In the genomic region with DNA sequence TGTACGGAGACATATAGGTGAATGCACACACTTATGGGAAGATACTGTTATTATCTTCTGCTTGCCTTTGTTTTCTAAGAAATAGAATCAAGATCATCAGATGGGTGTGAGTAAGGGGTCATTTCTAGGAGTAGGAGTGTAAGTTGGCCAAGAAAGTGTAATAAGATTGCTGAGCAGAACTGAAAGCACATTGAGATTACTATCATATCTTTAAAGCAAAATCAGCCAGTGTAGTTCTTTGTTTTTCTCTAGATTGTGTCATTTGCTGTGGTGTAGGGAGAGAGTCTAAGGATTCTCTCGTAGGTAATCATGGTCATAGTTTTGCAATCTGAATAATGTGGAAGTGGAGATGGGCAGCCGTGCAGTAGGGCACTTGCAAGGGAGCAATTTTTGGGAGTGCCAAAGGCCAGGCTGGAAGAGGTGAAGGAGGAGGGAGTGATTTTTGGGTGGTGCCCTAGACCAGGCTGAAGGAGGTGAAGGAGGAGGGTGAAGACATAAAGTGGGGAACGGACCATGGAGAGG, we compare ENCODE assay signal across 15 cellular contexts.
DNase-seq lines count a peak whose midpoint lies in the region; ATAC-seq lines count a peak whose summit lies in the region.
"Had no signal": no experiment of that assay in that cellular context is flagged by ENCODE, and none has a peak within 500 bp of the region (broad histone marks: within the 10 kb centered on the region; RNA-seq: fewer than 3 reads in every experiment).

No MANE protein-coding gene starts in this region.

- H3K9me3 ChIP-seq in KOPT-K1 (ENCODE audit: insufficient read depth, low read length, poor library complexity, severe bottlenecking) = no peaks in the 10 kb centered on the region

- peaks cover 13% of the 10 kb centered on the region for H3K27me3 Mint-ChIP-seq in T-helper 2 cell treated with Interferon-gamma antibody and Interleukin-4, amounts not matched to agents 5 μg/mL and 100 μg/mL, for 36 hours (ENCODE audit: low read depth)
- peaks cover 21 to 27% of the 10 kb centered on the region in 2 donors for H3K27me3 Mint-ChIP-seq in natural killer cell treated with Interleukin-12 subunit alpha and Interleukin-12 subunit beta and Interleukin-15 and Interleukin-18, amount 100 ng/mL, for 72 hours

- peak overlapping the region; percentile 24 for H3K4me3 Mint-ChIP-seq in T-helper 2 cell treated with Interferon-gamma antibody and Interleukin-4, amounts not matched to agents 5 μg/mL and 100 μg/mL, for 36 hours
- no peak overlapping the region for H3K4me3 Mint-ChIP-seq in natural killer cell treated with Interleukin-12 subunit alpha and Interleukin-12 subunit beta and Interleukin-15 and Interleukin-18, amount 100 ng/mL, for 72 hours
- H3K4me3 Mint-ChIP-seq: CD8-positive, alpha-beta T cell; H9 had no signal

- peak; percentile 40 to 43 for ATAC-seq in natural killer cell treated with Interleukin-12 subunit alpha and Interleukin-12 subunit beta and Interleukin-15 and Interleukin-18, amount 100 ng/mL, for 72 hours
- ATAC-seq: CD8-positive, alpha-beta T cell had no signal

- no peaks in the 10 kb centered on the region for H3K36me3 ChIP-seq in KOPT-K1 (ENCODE audit: insufficient read depth, low read length)

- H3K27ac Mint-ChIP-seq in T-helper 2 cell treated with Interferon-gamma antibody and Interleukin-4, amounts not matched to agents 5 μg/mL and 100 μg/mL, for 36 hours = peak overlapping the region; percentile 26
- no peak overlapping the region for H3K27ac Mint-ChIP-seq in natural killer cell treated with Interleukin-12 subunit alpha and Interleukin-12 subunit beta and Interleukin-15 and Interleukin-18, amount 100 ng/mL, for 72 hours
- H3K27ac Mint-ChIP-seq: CD8-positive, alpha-beta T cell had no signal

- no peak for DNase-seq in T-helper 2 cell treated with Interferon-gamma antibody and Interleukin-4, amounts not matched to agents 5 μg/mL and 100 μg/mL, for 36 hours (ENCODE audit: low spot score)
- DNase-seq in natural killer cell treated with Interleukin-12 subunit alpha and Interleukin-12 subunit beta and Interleukin-15 and Interleukin-18, amount 100 ng/mL, for 72 hours (ENCODE audit: low spot score) = no peak
- DNase-seq in CD1c-positive myeloid dendritic cell (ENCODE audit: extremely low spot score) = no peak
- no peak for DNase-seq in activated naive CD4-positive, alpha-beta T cell (lab: John Stamatoyannopoulos, UW)
- DNase-seq in T1000 (lab: John Stamatoyannopoulos, UW) = no peak
- DNase-seq in NCI-H2081 treated with DMSO at 0.1 percent for 48 hours (lab: John Stamatoyannopoulos, UW) = no peak
- DNase-seq: ACHN; AML-193; Calu3; CD8-positive, alpha-beta T cell; DMS79 treated with DMSO at 0.1 percent for 48 hours; GF-D8; H9 had no signal

- H3K36me3 Mint-ChIP-seq in T-helper 2 cell treated with Interferon-gamma antibody and Interleukin-4, amounts not matched to agents 5 μg/mL and 100 μg/mL, for 36 hours (ENCODE audit: low read depth) = no peaks in the 10 kb centered on the region
- H3K36me3 Mint-ChIP-seq in natural killer cell treated with Interleukin-12 subunit alpha and Interleukin-12 subunit beta and Interleukin-15 and Interleukin-18, amount 100 ng/mL, for 72 hours = no peaks in the 10 kb centered on the region
- H3K36me3 Mint-ChIP-seq: CD8-positive, alpha-beta T cell had no signal

- H3K27ac ChIP-seq in KOPT-K1 (ENCODE audit: low read depth, low read length, poor library complexity, severe bottlenecking) = peak overlapping the region; percentile 51
- H3K27ac ChIP-seq: C4-2B had no signal

- peaks cover 11% of the 10 kb centered on the region for H3K4me1 Mint-ChIP-seq in T-helper 2 cell treated with Interferon-gamma antibody and Interleukin-4, amounts not matched to agents 5 μg/mL and 100 μg/mL, for 36 hours (ENCODE audit: low read depth)
- no peaks in the 10 kb centered on the region for H3K4me1 Mint-ChIP-seq in natural killer cell treated with Interleukin-12 subunit alpha and Interleukin-12 subunit beta and Interleukin-15 and Interleukin-18, amount 100 ng/mL, for 72 hours (ENCODE audit: low read depth in 2 of 2)

- no peaks in the 10 kb centered on the region for H3K9me3 Mint-ChIP-seq in T-helper 2 cell treated with Interferon-gamma antibody and Interleukin-4, amounts not matched to agents 5 μg/mL and 100 μg/mL, for 36 hours
- H3K9me3 Mint-ChIP-seq in natural killer cell treated with Interleukin-12 subunit alpha and Interleukin-12 subunit beta and Interleukin-15 and Interleukin-18, amount 100 ng/mL, for 72 hours = no peaks in the 10 kb centered on the region
- H3K9me3 Mint-ChIP-seq: CD8-positive, alpha-beta T cell; H9 had no signal
